In genomic region chr2:61220768-61221167, GRCh38 we compare ENCODE assay signal across 18 cellular contexts. TPM values are rescaled to one million over a fixed set of nuclear protein-coding genes. Genes with fewer than 3 reads are reported as not detected.
DNase-seq lines count a peak whose midpoint lies in the region; ATAC-seq and TF ChIP-seq lines count a peak whose summit lies in the region.
"Had no signal": no experiment of that assay in that cellular context is flagged by ENCODE, and none has a peak within 500 bp of the region (broad histone marks: within the 10 kb centered on the region; RNA-seq: fewer than 3 reads in every experiment).

No MANE protein-coding gene starts in this region.

- TF ChIP-seq CTCF in chondrocyte (IDR thresholded peaks at IDR 0.05) (no peak), lower lobe of right lung (IDR thresholded peaks at IDR 0.05) (no peak)

- H3K4me3 ChIP-seq in ACC112 (ENCODE audit: low read depth, low read length) (no peak overlapping the region), lower lobe of right lung (no peak overlapping the region)

- intact Hi-C loops in lower lobe of right lung (cut with DNase I), result no loop called here

- H3K27me3 ChIP-seq in ACC112 (ENCODE audit: insufficient read depth, low read length), result no peaks in the 10 kb centered on the region
- H3K27me3 ChIP-seq in lower lobe of right lung (ENCODE audit: low read depth), result no peaks in the 10 kb centered on the region

- H3K27ac Mint-ChIP-seq in chondrocyte (ENCODE audit: unreplicated experiment), result peak overlapping the region; percentile 82
- H3K27ac Mint-ChIP-seq in activated T-helper 17 cell treated with anti-CD3 and anti-CD28 coated beads, Interleukin-2, amount 50 U/mL, for 72 hours, result no peak overlapping the region
- H3K27ac Mint-ChIP-seq: activated B cell treated with CpG ODN at 0.5 μM for 24 hours had no signal

- H3K27ac ChIP-seq in ACC112 (ENCODE audit: low read depth, low read length) (peak overlapping the region; percentile 74), lower lobe of right lung (no peak overlapping the region)

- no peak overlapping the region for H2AFZ ChIP-seq in ACC112 (ENCODE audit: low read length, unreplicated experiment)

- peaks cover 20% of the 10 kb centered on the region for H3K36me3 Mint-ChIP-seq in chondrocyte (ENCODE audit: low read depth)
- peaks cover 86% of the 10 kb centered on the region for H3K36me3 Mint-ChIP-seq in activated T-helper 17 cell treated with anti-CD3 and anti-CD28 coated beads, Interleukin-2, amount 50 U/mL, for 72 hours (ENCODE audit: low read depth)

- H3K4me1 Mint-ChIP-seq in chondrocyte (ENCODE audit: low read depth), result peaks cover 16% of the 10 kb centered on the region
- peaks cover 5% of the 10 kb centered on the region for H3K4me1 Mint-ChIP-seq in activated T-helper 17 cell treated with anti-CD3 and anti-CD28 coated beads, Interleukin-2, amount 50 U/mL, for 72 hours
- H3K4me1 Mint-ChIP-seq: activated B cell treated with CpG ODN at 0.5 μM for 24 hours had no signal

- H3K9me3 Mint-ChIP-seq in chondrocyte (ENCODE audit: low read depth), result no peaks in the 10 kb centered on the region
- H3K9me3 Mint-ChIP-seq in activated T-helper 17 cell treated with anti-CD3 and anti-CD28 coated beads, Interleukin-2, amount 50 U/mL, for 72 hours, result no peaks in the 10 kb centered on the region
- H3K9me3 Mint-ChIP-seq: activated B cell treated with CpG ODN at 0.5 μM for 24 hours had no signal

- DNase-seq in HCEC 1CT (peak; percentile 55), chondrocyte (ENCODE audit: low spot score) (no peak), lower lobe of right lung (no peak), NCI-H2171 treated with DMSO at 0.1 percent for 48 hours (lab: John Stamatoyannopoulos, UW) (no peak), amygdala (lab: John Stamatoyannopoulos, UW) (no peak)
- DNase-seq: activated B cell treated with CpG ODN at 0.5 μM for 24 hours; activated gamma-delta T cell; glutamatergic neuron; KG1; NCI-H1417; NCI-H2227 treated with DMSO at 0.1 percent for 48 hours; Right ventricle myocardium superior; small intestine; stimulated activated naive CD4-positive, alpha-beta T cell treated with Interleukin-2 at 50 U/mL for 16 hours; T-helper 1 cell had no signal

- no peak overlapping the region for H3K4me3 Mint-ChIP-seq in chondrocyte (ENCODE audit: unreplicated experiment)
- no peak overlapping the region for H3K4me3 Mint-ChIP-seq in activated T-helper 17 cell treated with anti-CD3 and anti-CD28 coated beads, Interleukin-2, amount 50 U/mL, for 72 hours
- H3K4me3 Mint-ChIP-seq: activated B cell treated with CpG ODN at 0.5 μM for 24 hours had no signal

- ATAC-seq in lower lobe of right lung (peak; percentile 34 to 54), GM21737 (IDR thresholded peaks at IDR 0.05; ENCODE audit: unreplicated experiment) (no peak)
- no peak for ATAC-seq in activated T-helper 17 cell treated with anti-CD3 and anti-CD28 coated beads, Interleukin-2, amount 50 U/mL, for 72 hours (replicated peaks)

- H3K27me3 Mint-ChIP-seq in chondrocyte (ENCODE audit: low read depth), result no peaks in the 10 kb centered on the region
- no peaks in the 10 kb centered on the region for H3K27me3 Mint-ChIP-seq in activated T-helper 17 cell treated with anti-CD3 and anti-CD28 coated beads, Interleukin-2, amount 50 U/mL, for 72 hours
- H3K27me3 Mint-ChIP-seq: activated B cell treated with CpG ODN at 0.5 μM for 24 hours had no signal

- H3K4me1 ChIP-seq in ACC112 (ENCODE audit: control insufficient read depth, insufficient read depth, low read length, unreplicated experiment) (peaks cover 16% of the 10 kb centered on the region), lower lobe of right lung (no peaks in the 10 kb centered on the region)

- no peaks in the 10 kb centered on the region for H3K79me2 ChIP-seq in ACC112 (ENCODE audit: control insufficient read depth, insufficient read depth, low read length, unreplicated experiment)

- H3K9me3 ChIP-seq in lower lobe of right lung, result no peaks in the 10 kb centered on the region

- peaks cover 38% of the 10 kb centered on the region for H3K36me3 ChIP-seq in ACC112 (ENCODE audit: insufficient read depth, low read length)
- peaks cover 62% of the 10 kb centered on the region for H3K36me3 ChIP-seq in lower lobe of right lung

RNA-seq across cellular contexts. Expression of gene C2orf74, which starts 58.8 kb away (rescaled TPM):
- total RNA-seq in chondrocyte, result 5.6 to 10.4 TPM (median 9.7 TPM) in 3 replicates
- total RNA-seq in lower lobe of right lung, result 17.4 TPM
- total RNA-seq in activated T-helper 17 cell treated with anti-CD3 and anti-CD28 coated beads, Interleukin-2, amount 50 U/mL, for 72 hours, result 10 to 100 TPM; 10.5 to 11.8 TPM

Comparison
In these comparisons a context has a peak if more than half of its experiments do, and no peak if none do; other contexts are left out.
1. ATAC-seq: peak in lower lobe of right lung (2 of 2); none in activated T-helper 17 cell treated with anti-CD3 and anti-CD28 coated beads, Interleukin-2, amount 50 U/mL, for 72 hours (single experiment) and GM21737 (single experiment).